ENCODE assay signal across 1 cellular context in the genomic region with DNA sequence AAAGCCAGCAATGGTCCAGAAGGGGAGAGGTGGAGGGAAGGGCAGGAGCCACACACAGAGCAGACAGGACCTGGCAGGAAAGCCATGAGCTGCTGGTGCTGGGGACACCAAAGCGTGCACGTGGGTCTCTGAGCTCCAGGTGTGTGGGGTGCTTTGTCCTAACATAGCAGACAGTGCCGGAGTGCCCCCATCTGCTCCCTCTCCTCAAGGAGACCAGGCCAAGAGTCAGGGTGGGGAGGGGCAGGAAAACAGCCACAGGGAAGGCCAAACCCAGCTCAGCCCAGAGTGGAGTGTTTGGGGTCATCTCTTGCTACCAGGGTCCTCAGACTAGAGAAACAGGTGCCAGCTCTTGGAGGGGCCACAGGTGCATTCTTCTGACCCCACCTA.
TF ChIP-seq lines count a peak whose summit lies in the region.

No MANE protein-coding gene starts in this region.

TF ChIP-seq in HepG2, 621 proteins besides CTCF, POLR2A, EP300 and RAD21 (continued from another document):
- TF ChIP-seq, protein P1, sequence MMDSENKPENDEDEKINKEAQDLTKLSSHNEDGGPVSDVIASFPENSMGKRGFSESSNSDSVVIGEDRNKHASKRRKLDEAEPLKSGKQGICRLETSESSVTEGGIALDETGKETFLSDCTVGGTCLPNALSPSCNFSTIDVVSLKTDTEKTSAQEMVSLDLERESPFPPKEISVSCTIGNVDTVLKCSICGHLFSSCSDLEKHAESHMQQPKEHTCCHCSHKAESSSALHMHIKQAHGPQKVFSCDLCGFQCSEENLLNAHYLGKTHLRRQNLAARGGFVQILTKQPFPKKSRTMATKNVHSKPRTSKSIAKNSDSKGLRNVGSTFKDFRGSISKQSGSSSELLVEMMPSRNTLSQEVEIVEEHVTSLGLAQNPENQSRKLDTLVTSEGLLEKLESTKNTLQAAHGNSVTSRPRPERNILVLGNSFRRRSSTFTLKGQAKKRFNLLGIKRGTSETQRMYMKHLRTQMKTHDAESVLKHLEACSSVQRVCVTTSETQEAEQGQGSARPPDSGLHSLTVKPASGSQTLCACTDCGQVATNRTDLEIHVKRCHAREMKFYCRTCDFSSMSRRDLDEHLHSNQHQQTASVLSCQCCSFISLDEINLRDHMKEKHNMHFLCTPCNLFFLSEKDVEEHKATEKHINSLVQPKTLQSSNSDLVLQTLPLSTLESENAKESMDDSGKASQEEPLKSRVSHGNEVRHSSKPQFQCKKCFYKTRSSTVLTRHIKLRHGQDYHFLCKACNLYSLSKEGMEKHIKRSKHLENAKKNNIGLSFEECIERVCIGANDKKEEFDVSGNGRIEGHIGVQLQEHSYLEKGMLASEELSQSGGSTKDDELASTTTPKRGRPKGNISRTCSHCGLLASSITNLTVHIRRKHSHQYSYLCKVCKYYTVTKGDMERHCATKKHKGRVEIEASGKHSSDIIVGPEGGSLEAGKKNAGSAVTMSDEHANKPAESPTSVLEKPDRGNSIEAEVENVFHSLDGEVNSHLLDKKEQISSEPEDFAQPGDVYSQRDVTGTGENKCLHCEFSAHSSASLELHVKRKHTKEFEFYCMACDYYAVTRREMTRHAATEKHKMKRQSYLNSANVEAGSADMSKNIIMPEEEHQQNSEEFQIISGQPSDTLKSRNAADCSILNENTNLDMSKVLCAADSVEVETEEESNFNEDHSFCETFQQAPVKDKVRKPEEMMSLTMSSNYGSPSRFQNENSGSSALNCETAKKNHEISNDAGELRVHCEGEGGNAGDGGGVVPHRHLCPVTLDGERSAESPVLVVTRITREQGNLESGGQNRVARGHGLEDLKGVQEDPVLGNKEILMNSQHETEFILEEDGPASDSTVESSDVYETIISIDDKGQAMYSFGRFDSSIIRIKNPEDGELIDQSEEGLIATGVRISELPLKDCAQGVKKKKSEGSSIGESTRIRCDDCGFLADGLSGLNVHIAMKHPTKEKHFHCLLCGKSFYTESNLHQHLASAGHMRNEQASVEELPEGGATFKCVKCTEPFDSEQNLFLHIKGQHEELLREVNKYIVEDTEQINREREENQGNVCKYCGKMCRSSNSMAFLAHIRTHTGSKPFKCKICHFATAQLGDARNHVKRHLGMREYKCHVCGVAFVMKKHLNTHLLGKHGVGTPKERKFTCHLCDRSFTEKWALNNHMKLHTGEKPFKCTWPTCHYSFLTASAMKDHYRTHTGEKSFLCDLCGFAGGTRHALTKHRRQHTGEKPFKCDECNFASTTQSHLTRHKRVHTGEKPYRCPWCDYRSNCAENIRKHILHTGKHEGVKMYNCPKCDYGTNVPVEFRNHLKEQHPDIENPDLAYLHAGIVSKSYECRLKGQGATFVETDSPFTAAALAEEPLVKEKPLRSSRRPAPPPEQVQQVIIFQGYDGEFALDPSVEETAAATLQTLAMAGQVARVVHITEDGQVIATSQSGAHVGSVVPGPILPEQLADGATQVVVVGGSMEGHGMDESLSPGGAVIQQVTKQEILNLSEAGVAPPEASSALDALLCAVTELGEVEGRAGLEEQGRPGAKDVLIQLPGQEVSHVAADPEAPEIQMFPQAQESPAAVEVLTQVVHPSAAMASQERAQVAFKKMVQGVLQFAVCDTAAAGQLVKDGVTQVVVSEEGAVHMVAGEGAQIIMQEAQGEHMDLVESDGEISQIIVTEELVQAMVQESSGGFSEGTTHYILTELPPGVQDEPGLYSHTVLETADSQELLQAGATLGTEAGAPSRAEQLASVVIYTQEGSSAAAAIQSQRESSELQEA (CRISPR knock-in tag; IDR thresholded peaks at IDR 0.05; ENCODE audit: not compliant biosample characterization) = no peak
